32 cellular contexts compared by ENCODE assay signal in genomic region chr10:131448883-131449282, GRCh38.
"Had no signal": no experiment of that assay in that cellular context is flagged by ENCODE, and none has a peak within 500 bp of the region (broad histone marks: within the 10 kb centered on the region; RNA-seq: fewer than 3 reads in every experiment).

No MANE protein-coding gene starts in this region.

- H3K4me3 ChIP-seq: adrenal gland, body of pancreas had no signal

- H3K36me3 Mint-ChIP-seq: activated naive CD4-positive, alpha-beta T cell treated with anti-CD3 and anti-CD28 coated beads, Interleukin-2, amount 50 U/mL, for 24 hours; activated naive CD8-positive, alpha-beta T cell treated with anti-CD3 and anti-CD28 coated beads for 36 hours had no signal

- H3K27ac Mint-ChIP-seq: activated B cell treated with CpG ODN at 0.5 μM for 24 hours; activated CD8-positive, alpha-beta T cell treated with anti-CD3 and anti-CD28 coated beads for 36 hours; activated naive CD4-positive, alpha-beta T cell treated with anti-CD3 and anti-CD28 coated beads for 36 hours; activated naive CD4-positive, alpha-beta T cell treated with anti-CD3 and anti-CD28 coated beads, Interleukin-2, amount 50 U/mL, for 24 hours; activated naive CD8-positive, alpha-beta T cell treated with anti-CD3 and anti-CD28 coated beads for 36 hours; activated naive CD8-positive, alpha-beta T cell treated with anti-CD3 and anti-CD28 coated beads, Interleukin-2, amount 50 U/mL, for 24 hours; activated T-helper 1 cell treated with anti-CD3 and anti-CD28 coated beads, Interleukin-12 subunit alpha, Interleukin-12 subunit beta, Interleukin-2, Interleukin-4 antibody, amounts not matched to agents 30 ng/mL and 10 ng/mL and 1 ng/mL, durations not matched to agents 14 hours and 24 hours and 36 hours; activated T-helper 2 cell treated with anti-CD3 and anti-CD28 coated beads, Interferon-gamma antibody, Interleukin-2, Interleukin-4, amounts not matched to agents 10 μg/mL and 5 μg/mL and 100 μg/mL, durations not matched to agents 14 hours and 24 hours and 36 hours; endodermal cell; T-helper 17 cell; T-helper 2 cell treated with Interferon-gamma antibody and Interleukin-4, amounts not matched to agents 5 μg/mL and 100 μg/mL, for 36 hours had no signal

- H3K27ac ChIP-seq: adrenal gland, body of pancreas, WERI-Rb-1 had no signal

- FAIRE-seq: colon, frontal cortex had no signal

- H3K27me3 ChIP-seq: adrenal gland, body of pancreas had no signal

- H3K9me3 ChIP-seq: adrenal gland, body of pancreas had no signal

- DNase-seq: activated B cell treated with CpG ODN at 0.5 μM for 24 hours; activated CD4-positive, alpha-beta T cell treated with anti-CD3 and anti-CD28 coated beads for 48 hours; activated CD4-positive, alpha-beta T cell treated with anti-CD3 and anti-CD28 coated beads, Interleukin-2, amount 50 U/mL, for 1 hour; activated CD4-positive, alpha-beta T cell treated with anti-CD3 and anti-CD28 coated beads, Interleukin-2, amount 50 U/mL, for 48 hours; activated CD8-positive, alpha-beta memory T cell treated with anti-CD3 and anti-CD28 coated beads for 24 hours; activated CD8-positive, alpha-beta memory T cell treated with anti-CD3 and anti-CD28 coated beads, Interleukin-2, amount 50 U/mL, for 4 hours; activated CD8-positive, alpha-beta T cell treated with anti-CD3 and anti-CD28 coated beads for 36 hours; activated effector memory CD4-positive, alpha-beta T cell treated with anti-CD3 and anti-CD28 coated beads, Interleukin-2, amount 50 U/mL, for 16 hours; activated naive CD4-positive, alpha-beta T cell treated with anti-CD3 and anti-CD28 coated beads for 36 hours; activated naive CD8-positive, alpha-beta T cell treated with anti-CD3 and anti-CD28 coated beads for 36 hours; activated naive CD8-positive, alpha-beta T cell treated with anti-CD3 and anti-CD28 coated beads, Interleukin-2, amount 50 U/mL, for 24 hours; activated T-cell treated with anti-CD3 and anti-CD28 coated beads, Interleukin-2, amount 50 U/mL, for 1 hour; activated T-cell treated with anti-CD3 and anti-CD28 coated beads, Interleukin-2, amount 50 U/mL, for 48 hours; adrenal gland; amygdala; aorta; body of pancreas; caudate nucleus; effector memory CD4-positive, alpha-beta T cell; foreskin fibroblast; glutamatergic neuron; T-helper 1 cell; T-helper 17 cell; T1000; WERI-Rb-1 had no signal

- H3K4me1 Mint-ChIP-seq: activated B cell treated with CpG ODN at 0.5 μM for 24 hours; activated naive CD8-positive, alpha-beta T cell treated with anti-CD3 and anti-CD28 coated beads, Interleukin-2, amount 50 U/mL, for 24 hours had no signal

- H3K4me3 Mint-ChIP-seq: activated B cell treated with CpG ODN at 0.5 μM for 24 hours; activated CD8-positive, alpha-beta T cell treated with anti-CD3 and anti-CD28 coated beads for 36 hours; activated naive CD4-positive, alpha-beta T cell treated with anti-CD3 and anti-CD28 coated beads for 36 hours; activated naive CD4-positive, alpha-beta T cell treated with anti-CD3 and anti-CD28 coated beads, Interleukin-2, amount 50 U/mL, for 24 hours; activated naive CD8-positive, alpha-beta T cell treated with anti-CD3 and anti-CD28 coated beads for 36 hours; activated naive CD8-positive, alpha-beta T cell treated with anti-CD3 and anti-CD28 coated beads, Interleukin-2, amount 50 U/mL, for 24 hours; activated T-helper 1 cell treated with anti-CD3 and anti-CD28 coated beads, Interleukin-12 subunit alpha, Interleukin-12 subunit beta, Interleukin-2, Interleukin-4 antibody, amounts not matched to agents 30 ng/mL and 10 ng/mL and 1 ng/mL, durations not matched to agents 14 hours and 24 hours and 36 hours; endodermal cell; T-helper 17 cell; T-helper 2 cell treated with Interferon-gamma antibody and Interleukin-4, amounts not matched to agents 5 μg/mL and 100 μg/mL, for 36 hours had no signal

- H3K9me3 Mint-ChIP-seq: activated B cell treated with CpG ODN at 0.5 μM for 24 hours; activated CD8-positive, alpha-beta T cell treated with anti-CD3 and anti-CD28 coated beads for 36 hours; activated naive CD4-positive, alpha-beta T cell treated with anti-CD3 and anti-CD28 coated beads for 36 hours; activated naive CD4-positive, alpha-beta T cell treated with anti-CD3 and anti-CD28 coated beads, Interleukin-2, amount 50 U/mL, for 24 hours; activated naive CD8-positive, alpha-beta T cell treated with anti-CD3 and anti-CD28 coated beads for 36 hours; activated naive CD8-positive, alpha-beta T cell treated with anti-CD3 and anti-CD28 coated beads, Interleukin-2, amount 50 U/mL, for 24 hours; activated T-helper 1 cell treated with anti-CD3 and anti-CD28 coated beads, Interleukin-12 subunit alpha, Interleukin-12 subunit beta, Interleukin-2, Interleukin-4 antibody, amounts not matched to agents 30 ng/mL and 10 ng/mL and 1 ng/mL, durations not matched to agents 14 hours and 24 hours and 36 hours; activated T-helper 2 cell treated with anti-CD3 and anti-CD28 coated beads, Interferon-gamma antibody, Interleukin-2, Interleukin-4, amounts not matched to agents 10 μg/mL and 5 μg/mL and 100 μg/mL, durations not matched to agents 14 hours and 24 hours and 36 hours; endodermal cell; T-helper 2 cell treated with Interferon-gamma antibody and Interleukin-4, amounts not matched to agents 5 μg/mL and 100 μg/mL, for 36 hours had no signal

- H3K36me3 ChIP-seq: adrenal gland, WERI-Rb-1 had no signal
